3 cellular contexts compared by ENCODE assay signal in genomic region chr4:160347197-160347596, GRCh38.
"Had no signal": no experiment of that assay in that cellular context is flagged by ENCODE, and none has a peak within 500 bp of the region (broad histone marks: within the 10 kb centered on the region; RNA-seq: fewer than 3 reads in every experiment).

No MANE protein-coding gene starts in this region.

- H3K4me3 ChIP-seq: GM12878 had no signal

- DNase-seq: GDM1, GF-D8 had no signal
